In the genomic region with DNA sequence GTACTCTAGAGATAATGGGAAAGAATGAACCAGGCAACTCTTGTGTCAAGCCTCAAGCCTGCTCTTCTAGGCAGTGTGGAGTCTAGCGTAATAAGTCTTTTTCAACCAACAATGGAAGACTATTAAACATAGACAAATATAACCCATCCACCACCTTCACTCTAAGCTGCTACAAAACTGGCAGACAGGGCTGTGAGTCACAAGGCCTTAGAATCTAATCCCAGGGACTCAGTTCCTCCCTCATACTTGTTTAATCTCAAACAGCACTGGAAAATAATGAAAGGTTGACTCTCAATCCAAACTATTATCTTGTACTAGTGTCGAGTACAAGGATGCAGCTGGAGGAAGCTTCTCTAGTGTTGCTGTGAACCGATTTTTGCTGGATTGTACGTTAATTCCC, we compare ENCODE assay signal across 19 cellular contexts. TPM values are rescaled to one million over a fixed set of nuclear protein-coding genes. Genes with fewer than 3 reads are reported as not detected.
DNase-seq lines count a peak whose midpoint lies in the region; ATAC-seq and TF ChIP-seq lines count a peak whose summit lies in the region.
"Had no signal": no experiment of that assay in that cellular context is flagged by ENCODE, and none has a peak within 500 bp of the region (broad histone marks: within the 10 kb centered on the region; RNA-seq: fewer than 3 reads in every experiment).

No MANE protein-coding gene starts in this region.

- H3K9me3 ChIP-seq in sigmoid colon (no peaks in the 10 kb centered on the region), WERI-Rb-1 (ENCODE audit: severe bottlenecking) (no peaks in the 10 kb centered on the region)

- H3K36me3 ChIP-seq in sigmoid colon (peaks cover 0 to 42% (median 4%) of the 10 kb centered on the region in 4 donors), WERI-Rb-1 (peaks cover 36% of the 10 kb centered on the region)

- H3K27me3 ChIP-seq in sigmoid colon: no peaks in the 10 kb centered on the region
- no peaks in the 10 kb centered on the region for H3K27me3 ChIP-seq in WERI-Rb-1 (ENCODE audit: insufficient read depth, low read depth, severe bottlenecking)

- no peak for TF ChIP-seq POLR2A in sigmoid colon (IDR thresholded peaks at IDR 0.05)

- no peak for TF ChIP-seq EP300 in sigmoid colon (IDR thresholded peaks at IDR 0.05)

- no peaks in the 10 kb centered on the region for H3K4me1 ChIP-seq in sigmoid colon

- ATAC-seq in stimulated activated memory B cell treated with anti-CD40 and anti-IgM and Interleukin-4, amounts not matched to agents 10 μg/mL and 1 μg/mL and 100 μg/mL, for 72 hours: no peak
- ATAC-seq: GM12878, HepG2 had no signal

- no peak overlapping the region for H3K4me3 Mint-ChIP-seq in stimulated activated memory B cell treated with anti-CD40 and anti-IgM and Interleukin-4, amounts not matched to agents 10 μg/mL and 1 μg/mL and 100 μg/mL, for 72 hours

- no peaks in the 10 kb centered on the region for H3K4me1 Mint-ChIP-seq in stimulated activated memory B cell treated with anti-CD40 and anti-IgM and Interleukin-4, amounts not matched to agents 10 μg/mL and 1 μg/mL and 100 μg/mL, for 72 hours

- intact Hi-C loops in sigmoid colon (cut with DNase I): no loop called here

- DNase-seq in NCI-H2227 (lab: John Stamatoyannopoulos, UW; ENCODE audit: unreplicated experiment) (peak; percentile 14), NCI-H2227 treated with DMSO at 0.1 percent for 48 hours (lab: John Stamatoyannopoulos, UW) (no peak), amniotic epithelial cell (ENCODE audit: low read depth) (peak; percentile 82), fibroblast of the aortic adventitia (ENCODE audit: low read depth) (peak; percentile 41), sigmoid colon (peak; percentile 35), NCI-H526 (lab: John Stamatoyannopoulos, UW) (no peak), WERI-Rb-1 (no peak)
- DNase-seq: 8988T, C1 segment of cervical spinal cord, GDM1, GOT3, NCI-H1092, NCI-H1694 treated with DMSO at 0.1 percent for 48 hours, NCI-H2171, NCI-H510A, PC-9 had no signal

- H3K4me3 ChIP-seq in fibroblast of the aortic adventitia (ENCODE audit: low read depth, low read length) (no peak overlapping the region), sigmoid colon (no peak overlapping the region), WERI-Rb-1 (ENCODE audit: low read depth, low read length) (no peak overlapping the region)
- H3K4me3 ChIP-seq: GM12878, PC-9 had no signal

- no peak overlapping the region for H3K27ac Mint-ChIP-seq in stimulated activated memory B cell treated with anti-CD40 and anti-IgM and Interleukin-4, amounts not matched to agents 10 μg/mL and 1 μg/mL and 100 μg/mL, for 72 hours

- TF ChIP-seq CTCF in fibroblast of the aortic adventitia (IDR thresholded peaks at IDR 0.05; ENCODE audit: insufficient read depth, low read length): no peak
- no peak for TF ChIP-seq CTCF in sigmoid colon (IDR thresholded peaks at IDR 0.05)
- no peak for TF ChIP-seq CTCF in WERI-Rb-1 (IDR thresholded peaks at IDR 0.05; ENCODE audit: low read depth, low read length)

- 88 to 92% methylated on average over 4 of the region's 4 CpGs for WGBS in sigmoid colon, 2 donors

- no peaks in the 10 kb centered on the region for H3K9me3 Mint-ChIP-seq in stimulated activated memory B cell treated with anti-CD40 and anti-IgM and Interleukin-4, amounts not matched to agents 10 μg/mL and 1 μg/mL and 100 μg/mL, for 72 hours

- H3K27ac ChIP-seq in sigmoid colon (peak overlapping the region in 1 of 4 donors; percentile 25), WERI-Rb-1 (no peak overlapping the region)
- H3K27ac ChIP-seq: PC-9 had no signal

- H3K36me3 Mint-ChIP-seq in stimulated activated memory B cell treated with anti-CD40 and anti-IgM and Interleukin-4, amounts not matched to agents 10 μg/mL and 1 μg/mL and 100 μg/mL, for 72 hours: peaks cover 23% of the 10 kb centered on the region

- no peaks in the 10 kb centered on the region for H3K27me3 Mint-ChIP-seq in stimulated activated memory B cell treated with anti-CD40 and anti-IgM and Interleukin-4, amounts not matched to agents 10 μg/mL and 1 μg/mL and 100 μg/mL, for 72 hours

RNA-seq across cellular contexts. Expression of a gene that starts 22.5 kb away (rescaled TPM):
- total RNA-seq in fibroblast of the aortic adventitia (ENCODE audit: low replicate concordance) (10.4 and 12.1 TPM in 2 replicates), sigmoid colon (10 to 100 TPM in 2 of 4 donors, 1 to 10 TPM in 2; 7.3 to 12.0 (median 9.3) TPM)
- 1 to 10 TPM; 4.6 to 8.4 (median 5.4) TPM for polyA plus RNA-seq in sigmoid colon

RNA-seq across cellular contexts. Expression of a gene that starts 22.7 kb away (rescaled TPM):
- 2.3 and 3.8 TPM in 2 replicates for total RNA-seq in fibroblast of the aortic adventitia (ENCODE audit: low replicate concordance)
- total RNA-seq in sigmoid colon: 1 to 10 TPM in 2 of 4 donors, under 1 TPM in 2; 0.66 to 6.1 (median 1.5) TPM
- polyA plus RNA-seq in sigmoid colon: 10 to 100 TPM in 1 of 3 donors, 1 to 10 TPM in 2; 2.4 to 11.6 (median 3.0) TPM

RNA-seq across cellular contexts. Expression of a gene that starts 47.4 kb away (rescaled TPM):
- total RNA-seq in fibroblast of the aortic adventitia (ENCODE audit: low replicate concordance) (83.0 and 84.7 TPM in 2 replicates), sigmoid colon (10 to 100 TPM; 58.9 to 88.6 (median 67.1) TPM)
- polyA plus RNA-seq in sigmoid colon: 10 to 100 TPM; 25.0 to 53.0 (median 46.8) TPM

RNA-seq across cellular contexts. Expression of a gene that starts 52.0 kb away (rescaled TPM):
- total RNA-seq in fibroblast of the aortic adventitia (ENCODE audit: low replicate concordance) (28.4 and 76.1 TPM in 2 replicates), sigmoid colon (100 to 1,000 TPM in 2 of 4 donors, 10 to 100 TPM in 2; 83.8 to 148 (median 115) TPM)
- 10 to 100 TPM; 22.9 to 39.3 (median 25.8) TPM for polyA plus RNA-seq in sigmoid colon

Comparison
In these comparisons a context has a peak if more than half of its experiments do, and no peak if none do; other contexts are left out.
1. DNase-seq: peak in NCI-H2227 (single experiment), amniotic epithelial cell (single experiment), fibroblast of the aortic adventitia (single experiment) and sigmoid colon (single experiment); none in NCI-H2227 treated with DMSO at 0.1 percent for 48 hours (single experiment), NCI-H526 (0 of 2) and WERI-Rb-1 (single experiment).